Comparison of ENCODE assay signal across 13 cellular contexts in the genomic region with DNA sequence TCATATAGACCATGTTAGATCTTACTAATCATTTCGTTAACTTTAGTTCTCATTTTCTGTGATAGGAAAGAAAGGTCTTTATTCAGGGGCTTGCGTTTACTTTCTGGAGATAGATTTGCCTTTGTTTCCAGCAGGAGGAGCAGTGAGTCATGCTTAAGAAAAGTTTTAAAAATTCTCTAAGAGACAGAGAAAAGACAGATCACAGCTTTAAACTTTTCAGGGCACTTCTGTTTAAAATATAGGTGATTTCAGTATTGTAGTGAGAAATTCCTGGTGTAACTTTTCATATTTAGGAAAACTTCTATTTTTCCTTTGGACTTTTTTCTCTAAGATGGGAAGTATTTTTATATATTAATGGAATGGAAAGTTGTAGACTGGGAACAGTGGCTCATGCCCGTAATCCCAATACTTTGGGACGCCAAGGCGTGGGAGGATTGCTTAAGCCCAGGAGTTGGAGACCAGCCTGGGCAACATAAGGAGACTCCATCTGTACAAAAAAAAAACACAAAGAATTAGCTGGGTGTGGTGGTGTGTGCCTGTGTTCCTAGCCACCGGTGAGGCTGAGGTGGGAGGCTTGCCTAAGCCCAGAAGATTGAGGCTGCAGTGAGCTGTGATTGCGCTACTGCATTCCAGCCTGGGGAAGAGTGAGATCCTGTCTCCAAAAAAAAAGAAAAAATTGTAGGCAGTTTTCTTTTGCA.
A peak's percentile ranks its signal among the peaks of the same experiment; 100 is the strongest.
DNase-seq lines count a peak whose midpoint lies in the region; FAIRE-seq and TF ChIP-seq lines count a peak whose summit lies in the region.
"Had no signal": no experiment of that assay in that cellular context is flagged by ENCODE, and none has a peak within 500 bp of the region (broad histone marks: within the 10 kb centered on the region; RNA-seq: fewer than 3 reads in every experiment).

No MANE protein-coding gene starts in this region.

- H3K9me3 Mint-ChIP-seq in MCF 10A (ENCODE audit: unreplicated experiment): no peaks in the 10 kb centered on the region
- no peaks in the 10 kb centered on the region for H3K9me3 Mint-ChIP-seq in endothelial cell (ENCODE audit: unreplicated experiment)
- H3K9me3 Mint-ChIP-seq in CD14-positive monocyte: no peaks in the 10 kb centered on the region

- no peak for TF ChIP-seq POLR2A in breast epithelium (IDR thresholded peaks at IDR 0.05)

- H3K36me3 ChIP-seq in breast epithelium: no peaks in the 10 kb centered on the region
- H3K36me3 ChIP-seq in SU-DHL-6 (ENCODE audit: low read length): peaks cover 34% of the 10 kb centered on the region

- intact Hi-C loops in MCF 10A (cut with micrococcal nuclease): loop anchor here (1.0 kb wide), 2 partner anchors 73 to 99 kb away; no protein-coding TSS in a partner anchor
- intact Hi-C loops in breast epithelium (cut with DNase I; ENCODE audit: low total_unique reads): no loop called here
- intact Hi-C loops in CD14-positive monocyte (cut with micrococcal nuclease): no loop called here

- H3K4me1 ChIP-seq in breast epithelium: no peaks in the 10 kb centered on the region

- H3K27me3 ChIP-seq in breast epithelium (no peaks in the 10 kb centered on the region), SU-DHL-6 (ENCODE audit: low read length) (no peaks in the 10 kb centered on the region)

- H3K4me1 Mint-ChIP-seq in MCF 10A (ENCODE audit: insufficient read depth, unreplicated experiment) (peaks cover 15% of the 10 kb centered on the region), endothelial cell (ENCODE audit: unreplicated experiment) (peaks cover 7% of the 10 kb centered on the region), CD14-positive monocyte (no peaks in the 10 kb centered on the region)

- H3K9me3 ChIP-seq in breast epithelium (no peaks in the 10 kb centered on the region), SU-DHL-6 (ENCODE audit: insufficient read depth, low read length) (no peaks in the 10 kb centered on the region)

- H3K27ac ChIP-seq in breast epithelium (no peak overlapping the region), SU-DHL-6 (ENCODE audit: low read depth, low read length) (peak overlapping the region; percentile 51)
- H3K27ac ChIP-seq: HL-60 had no signal

- peak overlapping the region; percentile 3 for H3K4me2 ChIP-seq in SU-DHL-6 (ENCODE audit: low read depth, low read length, poor library complexity, severe bottlenecking)

- no peak for FAIRE-seq in urothelium cell line (lab: Jason Lieb, UNC)

- peak; percentile 42 for TF ChIP-seq CTCF in MCF 10A (IDR thresholded peaks at IDR 0.05; ENCODE audit: unreplicated experiment)
- no peak for TF ChIP-seq CTCF in breast epithelium (IDR thresholded peaks at IDR 0.05)
- peak; percentile 55 for TF ChIP-seq CTCF in SU-DHL-6 (IDR thresholded peaks at IDR 0.05; ENCODE audit: insufficient read depth, low read length, poor library complexity, severe bottlenecking)
- no peak for TF ChIP-seq CTCF in endothelial cell (IDR thresholded peaks at IDR 0.05; ENCODE audit: unreplicated experiment)
- TF ChIP-seq CTCF in CD14-positive monocyte (IDR thresholded peaks at IDR 0.05): no peak

- POLR2A ChIA-PET in MCF 10A (lab: Yijun Ruan, JAX): interaction anchor here (0.6 to 2.1 kb wide), 5 partner anchors 31 to 237 kb away, joined by 3 to 8 read pairs (median 4); no protein-coding TSS in a partner anchor

- no peaks in the 10 kb centered on the region for H3K27me3 Mint-ChIP-seq in MCF 10A (ENCODE audit: insufficient read depth, unreplicated experiment)
- no peaks in the 10 kb centered on the region for H3K27me3 Mint-ChIP-seq in endothelial cell (ENCODE audit: unreplicated experiment)
- H3K27me3 Mint-ChIP-seq in CD14-positive monocyte (ENCODE audit: low read depth in 3 of 3): no peaks in the 10 kb centered on the region
- H3K27me3 Mint-ChIP-seq: B cell had no signal

- no TSS peak for BruUV-seq in MCF 10A (replicated peaks; lab: Mats Ljungman, UMichigan)

- H4K20me1 ChIP-seq in SU-DHL-6 (ENCODE audit: low read depth, low read length): no peaks in the 10 kb centered on the region

- peaks cover 55% of the 10 kb centered on the region for H3K79me2 ChIP-seq in SU-DHL-6 (ENCODE audit: insufficient read depth, low read length)

- DNase-seq in MCF 10A (ENCODE audit: unreplicated experiment) (peak; percentile 85), breast epithelium (ENCODE audit: low spot score in 2 of 2) (no peak), germinal center (ENCODE audit: low spot score) (peak; percentile 21), urothelium cell line (ENCODE audit: low spot score) (peak; percentile 20), endothelial cell (ENCODE audit: low spot score) (no peak), NCI-H1694 (lab: John Stamatoyannopoulos, UW) (no peak), CD14-positive monocyte (ENCODE audit: low spot score) (no peak)
- DNase-seq: activated CD4-positive, alpha-beta T cell treated with anti-CD3 and anti-CD28 coated beads for 4 hours; caudate nucleus had no signal

- H3K4me3 Mint-ChIP-seq in MCF 10A (ENCODE audit: unreplicated experiment) (no peak overlapping the region), endothelial cell (ENCODE audit: unreplicated experiment) (no peak overlapping the region), CD14-positive monocyte (no peak overlapping the region)
- H3K4me3 Mint-ChIP-seq: B cell had no signal

- peaks cover 32% of the 10 kb centered on the region for H3K36me3 Mint-ChIP-seq in MCF 10A (ENCODE audit: insufficient read depth, unreplicated experiment)
- peaks cover 4% of the 10 kb centered on the region for H3K36me3 Mint-ChIP-seq in endothelial cell (ENCODE audit: low read depth, unreplicated experiment)
- peaks cover 33 to 61% of the 10 kb centered on the region in 2 donors for H3K36me3 Mint-ChIP-seq in CD14-positive monocyte

- 0 out of 2 replicates have a peak overlapping the region, but pooled peaks have one; percentile 15 for H3K9ac ChIP-seq in SU-DHL-6 (ENCODE audit: low read length)

- H2AFZ ChIP-seq in SU-DHL-6 (ENCODE audit: low read depth, low read length, severe bottlenecking): no peak overlapping the region

- CTCF ChIA-PET in MCF 10A (lab: Yijun Ruan, JAX): interaction anchor here (0.6 to 1.6 kb wide), 18 partner anchors 8 to 258 kb away, joined by 3 to 7 read pairs (median 4); no protein-coding TSS in a partner anchor

- peaks cover 16% of the 10 kb centered on the region for H3F3A ChIP-seq in SU-DHL-6 (ENCODE audit: insufficient read depth)

- H3K9me2 ChIP-seq in SU-DHL-6 (replicated peaks; ENCODE audit: insufficient read depth, low read length): no peaks in the 10 kb centered on the region

- H3K27ac Mint-ChIP-seq in MCF 10A (ENCODE audit: low read depth, unreplicated experiment): peak overlapping the region; percentile 80
- no peak overlapping the region for H3K27ac Mint-ChIP-seq in endothelial cell (ENCODE audit: unreplicated experiment)
- H3K27ac Mint-ChIP-seq in CD14-positive monocyte: no peak overlapping the region
- H3K27ac Mint-ChIP-seq: B cell had no signal

- H3K4me3 ChIP-seq in breast epithelium (no peak overlapping the region), SU-DHL-6 (ENCODE audit: insufficient read depth, low read length, poor library complexity, severe bottlenecking) (no peak overlapping the region)
- H3K4me3 ChIP-seq: lung had no signal

Comparison
In these comparisons a context has a peak if more than half of its experiments do, and no peak if none do; other contexts are left out.
1. DNase-seq: peak in MCF 10A (single experiment), germinal center (single experiment) and urothelium cell line (single experiment); none in breast epithelium (0 of 2), endothelial cell (single experiment), NCI-H1694 (single experiment) and CD14-positive monocyte (single experiment).
2. CTCF ChIP-seq: peak in MCF 10A (single experiment) and SU-DHL-6 (single experiment); none in breast epithelium (0 of 3), endothelial cell (single experiment) and CD14-positive monocyte (single experiment).